In the genomic region with DNA sequence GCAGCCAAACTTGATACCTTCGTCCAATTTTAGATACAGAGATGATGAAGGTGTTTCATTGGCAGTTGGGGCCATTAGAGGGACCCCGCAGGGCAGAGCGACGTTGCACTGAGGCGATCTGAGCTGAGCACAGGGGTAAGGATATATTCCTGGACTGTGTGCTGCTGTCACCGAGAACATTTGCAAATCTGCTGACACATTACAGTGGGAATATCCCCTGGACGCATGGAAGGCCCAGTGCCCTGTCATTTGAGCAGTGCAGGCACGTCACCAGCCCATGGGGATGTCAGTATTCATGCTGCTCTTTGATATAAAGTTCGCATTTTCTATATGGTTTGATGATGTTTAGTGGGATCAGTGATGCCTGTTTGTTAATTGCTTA, we compare ENCODE assay signal across 9 cellular contexts.
DNase-seq lines count a peak whose midpoint lies in the region; ATAC-seq and TF ChIP-seq lines count a peak whose summit lies in the region.
"Had no signal": no experiment of that assay in that cellular context is flagged by ENCODE, and none has a peak within 500 bp of the region (broad histone marks: within the 10 kb centered on the region; RNA-seq: fewer than 3 reads in every experiment).

No MANE protein-coding gene starts in this region.

- TF ChIP-seq CTCF in AG04449 (IDR thresholded peaks at IDR 0.05; ENCODE audit: insufficient read depth, low read length, missing control alignments) (no peak), WI38 (IDR thresholded peaks at IDR 0.05; ENCODE audit: low read depth, low read length) (no peak)

- ATAC-seq in GM21717 (IDR thresholded peaks at IDR 0.05; ENCODE audit: unreplicated experiment) (peak; percentile 18), HG02981 (IDR thresholded peaks at IDR 0.05; ENCODE audit: unreplicated experiment) (no peak), HG02840 (IDR thresholded peaks at IDR 0.05; ENCODE audit: low FRiP score, unreplicated experiment) (no peak), HG03135 (IDR thresholded peaks at IDR 0.05; ENCODE audit: unreplicated experiment) (no peak)

- POLR2A ChIA-PET in AG04449 (lab: Yijun Ruan, JAX), result interaction anchor here (0.5 to 0.9 kb wide), 3 partner anchors 48 to 882 kb away, joined by 3 to 4 read pairs (median 4); no protein-coding TSS in a partner anchor

- DNase-seq in AG04449 (ENCODE audit: low read depth, low spot score), result no peak
- DNase-seq in kidney tubule cell (ENCODE audit: low spot score), result peak; percentile 51
- DNase-seq in activated CD4-positive, CD25-positive, alpha-beta regulatory T cell (lab: John Stamatoyannopoulos, UW), result no peak

- CTCF ChIA-PET in AG04449 (lab: Yijun Ruan, JAX), result interaction anchor here (0.6 to 5.6 kb wide), 18 partner anchors 11 to 1833 kb away, joined by 3 to 57 read pairs (median 4); no protein-coding TSS in a partner anchor

- peak overlapping the region; percentile 26 for H3K4me3 ChIP-seq in AG04449 (ENCODE audit: low read depth, low read length)
- peak overlapping the region; percentile 42 for H3K4me3 ChIP-seq in WI38 (ENCODE audit: low read depth, low read length)
- H3K4me3 ChIP-seq: lung had no signal
